In the genomic region with DNA sequence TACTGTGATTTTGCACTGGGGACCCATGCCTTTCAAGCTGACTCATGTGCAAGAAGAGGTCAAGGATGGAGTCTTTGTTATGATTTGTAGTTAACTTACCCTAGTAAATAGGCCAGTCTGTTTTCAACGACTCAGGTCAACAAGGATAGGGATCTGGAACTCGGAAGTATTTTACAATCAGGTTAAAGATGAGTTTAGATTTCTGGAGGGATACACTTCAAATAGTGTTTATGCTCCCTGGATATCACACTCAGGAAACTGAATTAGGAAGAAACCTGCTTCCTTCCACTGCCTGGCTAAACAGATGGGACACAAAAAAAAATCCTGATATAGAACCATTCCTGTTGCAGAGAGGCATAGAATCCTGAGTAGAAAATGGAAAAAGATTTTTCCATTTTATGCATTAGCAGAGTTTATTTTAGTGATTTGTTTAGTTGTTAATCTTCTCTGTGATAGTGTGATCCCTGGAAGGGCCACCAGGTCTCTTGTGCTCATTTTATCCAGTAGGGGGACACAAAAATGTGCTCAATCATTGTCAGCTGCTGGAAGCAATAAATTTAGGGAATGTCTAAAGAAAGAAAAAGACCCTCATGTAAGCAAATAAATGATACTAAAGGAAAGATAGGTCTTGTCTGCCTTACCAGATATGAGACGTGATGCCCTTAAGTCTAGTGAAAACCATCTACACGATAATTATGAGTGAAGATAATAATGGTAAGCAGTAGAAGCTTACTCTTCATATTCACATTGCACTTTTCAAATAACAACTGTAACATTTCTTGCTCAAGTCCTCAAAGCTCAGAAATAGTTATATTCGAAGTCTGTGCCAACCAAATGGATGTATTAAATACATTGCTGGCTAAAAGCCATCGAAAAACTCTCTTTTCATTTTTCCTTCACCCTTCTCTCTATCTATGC, we compare ENCODE assay signal across 1 cellular context.
TF ChIP-seq lines count a peak whose summit lies in the region.

No MANE protein-coding gene starts in this region.

TF ChIP-seq in WTC11, 78 proteins besides CTCF, POLR2A, EP300 and RAD21 (continued from another document):
- TF ChIP-seq, protein P1, sequence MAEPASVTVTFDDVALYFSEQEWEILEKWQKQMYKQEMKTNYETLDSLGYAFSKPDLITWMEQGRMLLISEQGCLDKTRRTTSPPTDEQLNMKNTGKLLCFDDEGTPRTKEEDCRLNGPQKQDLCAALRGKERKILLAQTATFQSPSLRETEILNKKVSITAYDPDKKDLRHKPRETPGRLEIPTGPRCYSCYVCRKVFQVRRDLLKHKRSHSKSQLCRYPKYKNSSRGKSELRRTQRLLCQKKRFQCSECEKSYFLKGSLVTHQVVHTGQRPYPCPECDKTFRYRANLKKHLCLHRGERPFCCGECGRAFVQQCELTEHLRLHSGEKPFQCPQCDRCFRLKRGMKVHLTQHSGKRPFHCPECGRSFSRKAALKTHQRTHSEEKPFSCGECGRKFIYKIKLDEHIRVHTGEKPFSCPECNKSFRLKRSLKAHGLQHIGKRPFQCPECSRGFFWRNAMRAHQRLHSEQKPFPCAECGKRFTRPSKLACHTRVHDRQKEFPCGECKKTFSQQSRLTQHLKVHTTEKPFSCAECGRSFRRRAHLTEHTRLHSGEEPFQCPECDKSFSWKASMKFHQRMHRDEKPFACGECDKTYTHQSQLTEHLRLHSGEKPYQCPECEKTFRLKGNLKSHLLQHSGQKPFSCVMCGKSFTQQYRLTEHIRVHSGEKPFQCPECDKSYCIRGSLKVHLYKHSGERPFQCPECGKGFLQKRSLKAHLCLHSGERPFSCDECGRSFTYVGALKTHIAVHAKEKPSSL (CRISPR knock-in tag; conservative IDR thresholded peaks at IDR 0.05), result no peak
- TF ChIP-seq, protein P2, sequence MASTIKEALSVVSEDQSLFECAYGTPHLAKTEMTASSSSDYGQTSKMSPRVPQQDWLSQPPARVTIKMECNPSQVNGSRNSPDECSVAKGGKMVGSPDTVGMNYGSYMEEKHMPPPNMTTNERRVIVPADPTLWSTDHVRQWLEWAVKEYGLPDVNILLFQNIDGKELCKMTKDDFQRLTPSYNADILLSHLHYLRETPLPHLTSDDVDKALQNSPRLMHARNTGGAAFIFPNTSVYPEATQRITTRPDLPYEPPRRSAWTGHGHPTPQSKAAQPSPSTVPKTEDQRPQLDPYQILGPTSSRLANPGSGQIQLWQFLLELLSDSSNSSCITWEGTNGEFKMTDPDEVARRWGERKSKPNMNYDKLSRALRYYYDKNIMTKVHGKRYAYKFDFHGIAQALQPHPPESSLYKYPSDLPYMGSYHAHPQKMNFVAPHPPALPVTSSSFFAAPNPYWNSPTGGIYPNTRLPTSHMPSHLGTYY (CRISPR knock-in tag; IDR thresholded peaks at IDR 0.05), result no peak
